In genomic region chr19:52897149-52897935, GRCh38 we compare ENCODE assay signal across 8 cellular contexts. TPM values are rescaled to one million over a fixed set of nuclear protein-coding genes. Genes with fewer than 3 reads are reported as not detected.
A peak's percentile ranks its signal among the peaks of the same experiment; 100 is the strongest.
DNase-seq lines count a peak whose midpoint lies in the region; ATAC-seq and TF ChIP-seq lines count a peak whose summit lies in the region.

Gene ZNF320, minus strand, starts transcription at chr19:52897635. Its CDS starts 7,380 bp downstream, at chr19:52890255.

- H3K9me3 ChIP-seq in cardiac muscle cell (ENCODE audit: low read depth), result no peaks in the 10 kb centered on the region

- peaks cover 35% of the 10 kb centered on the region for H3K36me3 Mint-ChIP-seq in activated naive CD8-positive, alpha-beta T cell treated with anti-CD3 and anti-CD28 coated beads for 36 hours
- H3K36me3 Mint-ChIP-seq in type B pancreatic cell, result peaks cover 16% of the 10 kb centered on the region

- H3K36me3 ChIP-seq in cardiac muscle cell, result no peaks in the 10 kb centered on the region

- H3K27me3 ChIP-seq in cardiac muscle cell, result no peaks in the 10 kb centered on the region

- H3K4me3 Mint-ChIP-seq in activated naive CD8-positive, alpha-beta T cell treated with anti-CD3 and anti-CD28 coated beads for 36 hours, result peak within 1 kb of the TSS; percentile 87
- peak within 1 kb of the TSS; percentile 95 for H3K4me3 Mint-ChIP-seq in type B pancreatic cell

- H3K4me3 ChIP-seq in cardiac muscle cell, result peak within 1 kb of the TSS; percentile 73

- peak within 1 kb of the TSS; percentile 98 for H3K27ac ChIP-seq in cardiac muscle cell

- H3K4me1 ChIP-seq in cardiac muscle cell (ENCODE audit: low read depth), result peaks cover 4% of the 10 kb centered on the region

- peaks cover 15% of the 10 kb centered on the region for H3K4me1 Mint-ChIP-seq in activated naive CD8-positive, alpha-beta T cell treated with anti-CD3 and anti-CD28 coated beads for 36 hours
- H3K4me1 Mint-ChIP-seq in type B pancreatic cell (ENCODE audit: unreplicated experiment), result peaks cover 27% of the 10 kb centered on the region

- peak within 1 kb of the TSS; percentile 92 for H3K27ac Mint-ChIP-seq in activated naive CD8-positive, alpha-beta T cell treated with anti-CD3 and anti-CD28 coated beads for 36 hours
- H3K27ac Mint-ChIP-seq in type B pancreatic cell, result peak within 1 kb of the TSS; percentile 98

- DNase-seq in DMS153 treated with DMSO at 0.1 percent for 48 hours (lab: John Stamatoyannopoulos, UW; ENCODE audit: unreplicated experiment), result peak; percentile 13
- DNase-seq in KG1 (lab: John Stamatoyannopoulos, UW), result peak; percentile 91
- DNase-seq in SKM-1 (lab: John Stamatoyannopoulos, UW; ENCODE audit: unreplicated experiment), result peak; percentile 64
- DNase-seq in activated naive CD8-positive, alpha-beta T cell treated with anti-CD3 and anti-CD28 coated beads for 36 hours, result peak; percentile 96
- DNase-seq in cardiac muscle cell (ENCODE audit: low read depth in 1 of 2, low spot score in 1 of 2), result peak; percentile 96 to 97
- peak; percentile 95 for DNase-seq in pons (ENCODE audit: low spot score)
- DNase-seq in type B pancreatic cell (ENCODE audit: extremely low spot score, unreplicated experiment), result peak; percentile 97

- TF ChIP-seq CTCF in cardiac muscle cell (IDR thresholded peaks at IDR 0.05; ENCODE audit: low read depth, low read length) (no peak), type B pancreatic cell (conservative IDR thresholded peaks at IDR 0.05) (no peak)

- no peaks in the 10 kb centered on the region for H3K27me3 Mint-ChIP-seq in activated naive CD8-positive, alpha-beta T cell treated with anti-CD3 and anti-CD28 coated beads for 36 hours
- no peaks in the 10 kb centered on the region for H3K27me3 Mint-ChIP-seq in type B pancreatic cell

- peak; percentile 97 for ATAC-seq in GM21619 (IDR thresholded peaks at IDR 0.05; ENCODE audit: unreplicated experiment)

- H3K9me3 Mint-ChIP-seq in activated naive CD8-positive, alpha-beta T cell treated with anti-CD3 and anti-CD28 coated beads for 36 hours, result peaks cover 5% of the 10 kb centered on the region
- peaks cover 5% of the 10 kb centered on the region for H3K9me3 Mint-ChIP-seq in type B pancreatic cell

RNA-seq across cellular contexts. Expression of gene ZNF320, which starts in this region (rescaled TPM):
- 1 to 10 TPM; 4.9 to 7.1 TPM for total RNA-seq in activated naive CD8-positive, alpha-beta T cell treated with anti-CD3 and anti-CD28 coated beads for 36 hours
- total RNA-seq in cardiac muscle cell (55.0 and 56.3 TPM in 2 replicates), type B pancreatic cell (ENCODE audit: low replicate concordance) (30.4 and 33.5 TPM in 2 replicates)
- 17.8 and 19.7 TPM in 2 replicates for polyA plus RNA-seq in cardiac muscle cell

Comparison
In these comparisons a context has a peak if more than half of its experiments do, and no peak if none do; other contexts are left out.
1. Peak in every context shown above with its lines: DNase-seq, ATAC-seq, H3K4me3 ChIP-seq and H3K27ac ChIP-seq.
2. DNase-seq: peak in every context shown above with its lines; median percentile 97 in type B pancreatic cell; 96 in cardiac muscle cell; 96 in activated naive CD8-positive, alpha-beta T cell treated with anti-CD3 and anti-CD28 coated beads for 36 hours; 95 in pons; 91 in KG1; 64 in SKM-1; 13 in DMS153 treated with DMSO at 0.1 percent for 48 hours.